ENCODE assay signal across 8 cellular contexts in the genomic region with DNA sequence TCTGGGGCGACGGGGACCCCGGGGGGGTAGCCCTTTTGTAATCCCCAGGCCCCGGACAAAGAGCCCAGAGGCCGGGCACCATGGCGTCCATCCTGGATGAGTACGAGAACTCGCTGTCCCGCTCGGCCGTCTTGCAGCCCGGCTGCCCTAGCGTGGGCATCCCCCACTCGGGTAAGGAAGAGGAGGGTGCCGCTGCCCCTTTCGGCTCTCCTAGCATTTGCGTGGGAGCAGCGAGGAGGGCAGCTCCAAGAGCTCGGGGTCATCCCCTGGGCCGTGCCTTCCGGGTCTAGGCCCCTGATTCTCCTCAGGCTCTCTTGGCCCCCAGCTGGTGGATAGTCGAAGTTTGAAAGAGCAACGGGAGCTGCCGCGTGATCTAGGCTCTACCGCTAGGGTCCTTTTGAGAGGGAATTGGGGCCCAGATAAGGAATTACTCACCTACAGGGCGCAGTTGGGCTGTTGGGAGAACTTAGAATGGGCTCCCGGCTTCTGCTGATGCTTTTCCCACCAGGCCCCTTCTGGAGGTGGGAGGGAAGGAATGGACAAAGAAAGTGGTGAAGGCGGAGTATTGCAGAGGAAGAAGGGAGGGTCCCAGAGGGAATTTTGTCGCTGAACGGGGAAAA. TPM values are rescaled to one million over a fixed set of nuclear protein-coding genes. Genes with fewer than 3 reads are reported as not detected.
DNase-seq lines count a peak whose midpoint lies in the region; ATAC-seq and TF ChIP-seq lines count a peak whose summit lies in the region.

No MANE protein-coding gene starts in this region.

- H3K4me1 ChIP-seq in NT2/D1 (ENCODE audit: insufficient read depth, insufficient read length) (peaks cover 4% of the 10 kb centered on the region), mucosa of stomach (ENCODE audit: control insufficient read depth, insufficient read depth, low read length) (peaks cover 35% of the 10 kb centered on the region), thymus (ENCODE audit: control insufficient read depth, insufficient read depth, low read length) (peaks cover 10% of the 10 kb centered on the region)

- CTCF ChIA-PET in activated CD8-positive, alpha-beta memory T cell treated with anti-CD3 and anti-CD28 coated beads, Interleukin-2, amount 10 ng/mL, durations not matched to agents 7 days and 5 days (lab: Charles Lee), result interaction anchor here (0.6 to 11.3 kb wide), 48 partner anchors 10 to 439 kb away, joined by 3 to 406 read pairs (median 5); a partner anchor contains a TSS

- no peaks in the 10 kb centered on the region for H3K27me3 Mint-ChIP-seq in activated CD8-positive, alpha-beta memory T cell treated with anti-CD3 and anti-CD28 coated beads, Interleukin-2, amount 10 ng/mL, durations not matched to agents 7 days and 5 days

- H3K4me3 ChIP-seq in NT2/D1 (ENCODE audit: insufficient read length, low read depth), result peak overlapping the region; percentile 78
- peak overlapping the region; percentile 78 for H3K4me3 ChIP-seq in epithelial cell of esophagus (ENCODE audit: low read length)
- peak overlapping the region; percentile 84 for H3K4me3 ChIP-seq in mucosa of stomach (ENCODE audit: low read length)
- H3K4me3 ChIP-seq in thymus (ENCODE audit: low read length), result peak overlapping the region; percentile 85

- H3K27ac Mint-ChIP-seq in activated CD8-positive, alpha-beta memory T cell treated with anti-CD3 and anti-CD28 coated beads, Interleukin-2, amount 10 ng/mL, durations not matched to agents 7 days and 5 days, result peak overlapping the region; percentile 94

- H3K4me1 Mint-ChIP-seq in activated CD8-positive, alpha-beta memory T cell treated with anti-CD3 and anti-CD28 coated beads, Interleukin-2, amount 10 ng/mL, durations not matched to agents 7 days and 5 days, result peaks cover 32% of the 10 kb centered on the region

- H3K4me3 Mint-ChIP-seq in activated CD8-positive, alpha-beta memory T cell treated with anti-CD3 and anti-CD28 coated beads, Interleukin-2, amount 10 ng/mL, durations not matched to agents 7 days and 5 days, result peak overlapping the region; percentile 98

- H3K36me3 Mint-ChIP-seq in activated CD8-positive, alpha-beta memory T cell treated with anti-CD3 and anti-CD28 coated beads, Interleukin-2, amount 10 ng/mL, durations not matched to agents 7 days and 5 days, result peaks cover 15% of the 10 kb centered on the region

- peak; percentile 59 for TF ChIP-seq CTCF in epithelial cell of esophagus (IDR thresholded peaks at IDR 0.05; ENCODE audit: insufficient read depth, low read depth, low read length, missing control alignments)

- 3% methylated on average over 31 of the region's 31 CpGs for WGBS in thymus

- H3K27me3 ChIP-seq in NT2/D1 (ENCODE audit: insufficient read depth, insufficient read length), result peaks cover 12% of the 10 kb centered on the region
- H3K27me3 ChIP-seq in mucosa of stomach (ENCODE audit: control insufficient read depth, insufficient read depth, low read length), result no peaks in the 10 kb centered on the region
- no peaks in the 10 kb centered on the region for H3K27me3 ChIP-seq in thymus (ENCODE audit: control insufficient read depth, insufficient read depth)

- H3K36me3 ChIP-seq in NT2/D1 (ENCODE audit: insufficient read depth, insufficient read length, low read length) (peaks cover 36% of the 10 kb centered on the region), mucosa of stomach (ENCODE audit: control insufficient read depth, insufficient read depth, low read length) (no peaks in the 10 kb centered on the region), thymus (ENCODE audit: control insufficient read depth, insufficient read depth) (peaks cover 17% of the 10 kb centered on the region)

- H3K9me3 Mint-ChIP-seq in activated CD8-positive, alpha-beta memory T cell treated with anti-CD3 and anti-CD28 coated beads, Interleukin-2, amount 10 ng/mL, durations not matched to agents 7 days and 5 days (ENCODE audit: low read depth), result no peaks in the 10 kb centered on the region

- H3K27ac ChIP-seq in thymus (ENCODE audit: low read depth), result peak overlapping the region; percentile 69

- peak; percentile 40 for ATAC-seq in HG02678 (IDR thresholded peaks at IDR 0.05; ENCODE audit: unreplicated experiment)
- ATAC-seq in activated CD8-positive, alpha-beta memory T cell treated with anti-CD3 and anti-CD28 coated beads, Interleukin-2, amount 10 ng/mL, durations not matched to agents 7 days and 5 days, result peak; percentile 63

- H3K9me3 ChIP-seq in NT2/D1 (ENCODE audit: insufficient read depth, low read length) (no peaks in the 10 kb centered on the region), mucosa of stomach (ENCODE audit: control insufficient read depth, low read length) (no peaks in the 10 kb centered on the region), thymus (ENCODE audit: control insufficient read depth) (no peaks in the 10 kb centered on the region)

- DNase-seq in NCI-H1092 treated with DMSO at 0.1 percent for 48 hours (lab: John Stamatoyannopoulos, UW) (peak; percentile 44), NCI-H1092 (lab: John Stamatoyannopoulos, UW) (no peak), NT2/D1 (ENCODE audit: low read depth, low spot score) (peak; percentile 57), epithelial cell of esophagus (ENCODE audit: low read depth) (peak; percentile 71)
- peak; percentile 81 for DNase-seq in activated CD8-positive, alpha-beta memory T cell treated with anti-CD3 and anti-CD28 coated beads, Interleukin-2, amount 10 ng/mL, durations not matched to agents 7 days and 5 days

- peak overlapping the region; percentile 80 for H3K9ac ChIP-seq in NT2/D1 (ENCODE audit: insufficient read length, low read depth)
- peak overlapping the region; percentile 88 for H3K9ac ChIP-seq in mucosa of stomach (ENCODE audit: low read length)

RNA-seq across cellular contexts. Expression of a gene that starts 0.5 kb away (rescaled TPM):
- total RNA-seq in activated CD8-positive, alpha-beta memory T cell treated with anti-CD3 and anti-CD28 coated beads, Interleukin-2, amount 10 ng/mL, durations not matched to agents 7 days and 5 days, result 10 to 100 TPM; 16.9 to 19.5 TPM
- polyA plus RNA-seq in thymus, result 10.3 TPM

RNA-seq across cellular contexts. Expression of a gene that starts 20.8 kb away (rescaled TPM):
- not detected for total RNA-seq in activated CD8-positive, alpha-beta memory T cell treated with anti-CD3 and anti-CD28 coated beads, Interleukin-2, amount 10 ng/mL, durations not matched to agents 7 days and 5 days
- 15.3 TPM for polyA plus RNA-seq in thymus

RNA-seq across cellular contexts. Expression of a gene that starts 34.3 kb away (rescaled TPM):
- under 1 TPM in 1 of 2 experiments, not detected in 1; 0.12 TPM for total RNA-seq in activated CD8-positive, alpha-beta memory T cell treated with anti-CD3 and anti-CD28 coated beads, Interleukin-2, amount 10 ng/mL, durations not matched to agents 7 days and 5 days
- 5.9 TPM for polyA plus RNA-seq in thymus

RNA-seq across cellular contexts. Expression of a gene that starts 51.0 kb away (rescaled TPM):
- 1 to 10 TPM; 3.7 to 4.0 TPM for total RNA-seq in activated CD8-positive, alpha-beta memory T cell treated with anti-CD3 and anti-CD28 coated beads, Interleukin-2, amount 10 ng/mL, durations not matched to agents 7 days and 5 days
- polyA plus RNA-seq in thymus, result 33.8 TPM

RNA-seq across cellular contexts. Expression of a gene that starts 58.5 kb away (rescaled TPM):
- total RNA-seq in activated CD8-positive, alpha-beta memory T cell treated with anti-CD3 and anti-CD28 coated beads, Interleukin-2, amount 10 ng/mL, durations not matched to agents 7 days and 5 days, result 10 to 100 TPM in 1 of 2 experiments, 1 to 10 TPM in 1; 8.3 to 13.0 TPM
- 1.9 TPM for polyA plus RNA-seq in thymus
